In genomic region chr13:50277127-50277526, GRCh38 we compare ENCODE assay signal across 15 cellular contexts.
DNase-seq lines count a peak whose midpoint lies in the region; ATAC-seq and TF ChIP-seq lines count a peak whose summit lies in the region.
"Had no signal": no experiment of that assay in that cellular context is flagged by ENCODE, and none has a peak within 500 bp of the region (broad histone marks: within the 10 kb centered on the region; RNA-seq: fewer than 3 reads in every experiment).

No MANE protein-coding gene starts in this region.

- BruUV-seq in mammary epithelial cell (replicated peaks; lab: Mats Ljungman, UMichigan), result no TSS peak
- BruUV-seq in PC-9 (replicated peaks; lab: Mats Ljungman, UMichigan), result no TSS peak

- 0 out of 2 replicates have a peak, but pooled peaks cover 2% of the 10 kb centered on the region for H3K9me2 ChIP-seq in GM23338 (ENCODE audit: insufficient read depth)
- no peaks in the 10 kb centered on the region for H3K9me2 ChIP-seq in PC-9 (ENCODE audit: insufficient read depth)

- DNase-seq in CD1c-positive myeloid dendritic cell (ENCODE audit: extremely low spot score) (peak; percentile 29), GM23338 (ENCODE audit: low spot score) (no peak), mammary epithelial cell (peak; percentile 61), nephron progenitor cell (no peak), body of pancreas (no peak), PC-9 (no peak)
- DNase-seq: DND-41, MM.1S, NCI-H187, NCI-H226, NCI-H526, OCI-M1 had no signal

- POLR2A ChIA-PET in PC-9 (lab: Charles Lee; ENCODE audit: unreplicated experiment), result no interaction called here

- H3K36me3 ChIP-seq in GM23338 (ENCODE audit: insufficient read depth) (no peaks in the 10 kb centered on the region), mammary epithelial cell (ENCODE audit: insufficient read depth, low read length) (no peaks in the 10 kb centered on the region), body of pancreas (replicated peaks in 1 of 2; ENCODE audit: insufficient read depth in 1 of 2, low read depth in 2 of 2) (no peaks in the 10 kb centered on the region), PC-9 (ENCODE audit: low read depth) (no peaks in the 10 kb centered on the region)

- intact Hi-C loops in mammary epithelial cell (cut with micrococcal nuclease) (no loop called here), body of pancreas (cut with DNase I) (no loop called here), PC-9 (cut with micrococcal nuclease; ENCODE audit: unreplicated experiment) (no loop called here)

- H2AFZ ChIP-seq in GM23338 (no peak overlapping the region), mammary epithelial cell (ENCODE audit: low read depth, low read length) (no peak overlapping the region), PC-9 (no peak overlapping the region)

- CTCF ChIA-PET in mammary epithelial cell (lab: Charles Lee; ENCODE audit: low non-redundant PET), result no interaction called here
- CTCF ChIA-PET in PC-9 (lab: Charles Lee), result no interaction called here

- ATAC-seq in GM23338 (no peak), HG03280 (IDR thresholded peaks at IDR 0.05; ENCODE audit: unreplicated experiment) (no peak), body of pancreas (no peak), GM21390 (IDR thresholded peaks at IDR 0.05; ENCODE audit: unreplicated experiment) (no peak)

- H3K27me3 ChIP-seq in GM23338 (ENCODE audit: insufficient read depth), result no peaks in the 10 kb centered on the region
- H3K27me3 ChIP-seq in mammary epithelial cell (ENCODE audit: insufficient read depth, low read length), result no peaks in the 10 kb centered on the region
- H3K27me3 ChIP-seq in body of pancreas, result no peaks in the 10 kb centered on the region
- H3K27me3 ChIP-seq in PC-9 (ENCODE audit: insufficient read depth, low read depth), result no peaks in the 10 kb centered on the region

- no peaks in the 10 kb centered on the region for H3K9me3 ChIP-seq in mammary epithelial cell (replicated peaks; ENCODE audit: insufficient read depth, low read length)
- peaks cover 0 to 10% (median 0%) of the 10 kb centered on the region in 3 donors for H3K9me3 ChIP-seq in body of pancreas
- peaks cover 5% of the 10 kb centered on the region; the same call in 1 of the 2 replicates for H3K9me3 ChIP-seq in PC-9 (ENCODE audit: insufficient read depth, low read depth)

- peak overlapping the region; percentile 5 for H3K27ac Mint-ChIP-seq in GM23338
- H3K27ac Mint-ChIP-seq in nephron progenitor cell, result peak overlapping the region; percentile 17
- H3K27ac Mint-ChIP-seq: B cell had no signal

- no peak overlapping the region for H3K4me3 Mint-ChIP-seq in GM23338
- no peak overlapping the region for H3K4me3 Mint-ChIP-seq in nephron progenitor cell
- H3K4me3 Mint-ChIP-seq: B cell had no signal

- dilution Hi-C loops in mammary epithelial cell (cut with HindIII; ENCODE audit: low sequenced_read_pairs), result no loop called here

- H3K27ac ChIP-seq in GM23338 (ENCODE audit: low read depth) (no peak overlapping the region; the same call in 1 of the 2 replicates), mammary epithelial cell (ENCODE audit: insufficient read depth, low read depth, low read length) (no peak overlapping the region), body of pancreas (no peak overlapping the region), PC-9 (no peak overlapping the region)

- H3K27me3 Mint-ChIP-seq in GM23338 (ENCODE audit: insufficient read depth, low read depth, poor library complexity), result peaks cover 3% of the 10 kb centered on the region
- H3K27me3 Mint-ChIP-seq in nephron progenitor cell (ENCODE audit: low read depth, poor library complexity), result peaks cover 6% of the 10 kb centered on the region
- H3K27me3 Mint-ChIP-seq: B cell had no signal

- 66% methylated on average over 6 of the region's 6 CpGs for WGBS in mammary epithelial cell (ENCODE audit: low coverage, missing lambda C conversion rate)
- 79 to 87% methylated on average over 6 of the region's 6 CpGs for WGBS in body of pancreas, 2 donors

- peak overlapping the region; percentile 64; the same call in 1 of the 2 replicates for H3K4me2 ChIP-seq in GM23338
- no peak overlapping the region for H3K4me2 ChIP-seq in mammary epithelial cell (ENCODE audit: insufficient read depth, low read depth, low read length)
- H3K4me2 ChIP-seq in PC-9, result no peak overlapping the region

- H3K4me3 ChIP-seq in GM23338 (peak overlapping the region; percentile 2; the same call in 1 of the 2 replicates), mammary epithelial cell (replicated peaks in 1 of 3; ENCODE audit: insufficient read depth in 1 of 3, low read depth in 2 of 3, low read length in 3 of 3) (no peak overlapping the region), body of pancreas (no peak overlapping the region), PC-9 (no peak overlapping the region)

- H3K79me2 ChIP-seq in GM23338 (replicated peaks; ENCODE audit: insufficient read depth) (no peaks in the 10 kb centered on the region), mammary epithelial cell (ENCODE audit: insufficient read depth, low read length) (no peaks in the 10 kb centered on the region), PC-9 (ENCODE audit: low read depth) (no peaks in the 10 kb centered on the region)

- H4K20me1 ChIP-seq in GM23338 (replicated peaks; ENCODE audit: insufficient read depth) (no peaks in the 10 kb centered on the region), mammary epithelial cell (ENCODE audit: insufficient read depth, low read length) (no peaks in the 10 kb centered on the region), PC-9 (ENCODE audit: insufficient read depth) (no peaks in the 10 kb centered on the region)

- H3K4me1 Mint-ChIP-seq in GM23338 (peaks cover 43% of the 10 kb centered on the region), nephron progenitor cell (peaks cover 6% of the 10 kb centered on the region)
- H3K4me1 Mint-ChIP-seq: B cell had no signal

- H3K9me3 Mint-ChIP-seq in GM23338, result peaks cover 8% of the 10 kb centered on the region; the same call in 1 of the 3 replicates
- peaks cover 38% of the 10 kb centered on the region for H3K9me3 Mint-ChIP-seq in nephron progenitor cell

- H3F3A ChIP-seq in GM23338 (replicated peaks; ENCODE audit: low read depth) (no peaks in the 10 kb centered on the region), PC-9 (ENCODE audit: insufficient read depth, low read depth) (no peaks in the 10 kb centered on the region)

- no peak for TF ChIP-seq POLR2A in body of pancreas (IDR thresholded peaks at IDR 0.05)

- H3K4me1 ChIP-seq in GM23338 (ENCODE audit: insufficient read depth) (peaks cover 29% of the 10 kb centered on the region), mammary epithelial cell (ENCODE audit: insufficient read depth, low read length) (no peaks in the 10 kb centered on the region), body of pancreas (no peaks in the 10 kb centered on the region), PC-9 (replicated peaks; ENCODE audit: insufficient read depth) (no peaks in the 10 kb centered on the region)

- TF ChIP-seq CTCF in GM23338 (conservative IDR thresholded peaks at IDR 0.05; ENCODE audit: low read depth in 2 of 2), result no peak
- no peak for TF ChIP-seq CTCF in mammary epithelial cell (conservative IDR thresholded peaks at IDR 0.05 in 1 of 2, IDR thresholded peaks at IDR 0.05 in 1 of 2; ENCODE audit: extremely low read depth in 1 of 2, insufficient read depth in 1 of 2, low read depth in 1 of 2, low read length in 2 of 2)
- TF ChIP-seq CTCF in nephron progenitor cell (IDR thresholded peaks at IDR 0.05), result no peak
- no peak for TF ChIP-seq CTCF in body of pancreas (IDR thresholded peaks at IDR 0.05)
- no peak for TF ChIP-seq CTCF in PC-9 (conservative IDR thresholded peaks at IDR 0.05)

- H3K36me3 Mint-ChIP-seq in GM23338 (ENCODE audit: low read depth), result peaks cover 8% of the 10 kb centered on the region; the same call in 2 of the 3 replicates
- peaks cover 27% of the 10 kb centered on the region for H3K36me3 Mint-ChIP-seq in nephron progenitor cell (ENCODE audit: low read depth)

- H3K9ac ChIP-seq in mammary epithelial cell (ENCODE audit: insufficient read depth, low read length), result no peak overlapping the region

- in situ Hi-C loops in mammary epithelial cell (cut with MboI; ENCODE audit: low sequenced_read_pairs in 2 of 2), result no loop called here

TF ChIP-seq in GM23338, 12 proteins besides CTCF, POLR2A, EP300 and RAD21 (continues in another document):
- TF ChIP-seq, protein P1, sequence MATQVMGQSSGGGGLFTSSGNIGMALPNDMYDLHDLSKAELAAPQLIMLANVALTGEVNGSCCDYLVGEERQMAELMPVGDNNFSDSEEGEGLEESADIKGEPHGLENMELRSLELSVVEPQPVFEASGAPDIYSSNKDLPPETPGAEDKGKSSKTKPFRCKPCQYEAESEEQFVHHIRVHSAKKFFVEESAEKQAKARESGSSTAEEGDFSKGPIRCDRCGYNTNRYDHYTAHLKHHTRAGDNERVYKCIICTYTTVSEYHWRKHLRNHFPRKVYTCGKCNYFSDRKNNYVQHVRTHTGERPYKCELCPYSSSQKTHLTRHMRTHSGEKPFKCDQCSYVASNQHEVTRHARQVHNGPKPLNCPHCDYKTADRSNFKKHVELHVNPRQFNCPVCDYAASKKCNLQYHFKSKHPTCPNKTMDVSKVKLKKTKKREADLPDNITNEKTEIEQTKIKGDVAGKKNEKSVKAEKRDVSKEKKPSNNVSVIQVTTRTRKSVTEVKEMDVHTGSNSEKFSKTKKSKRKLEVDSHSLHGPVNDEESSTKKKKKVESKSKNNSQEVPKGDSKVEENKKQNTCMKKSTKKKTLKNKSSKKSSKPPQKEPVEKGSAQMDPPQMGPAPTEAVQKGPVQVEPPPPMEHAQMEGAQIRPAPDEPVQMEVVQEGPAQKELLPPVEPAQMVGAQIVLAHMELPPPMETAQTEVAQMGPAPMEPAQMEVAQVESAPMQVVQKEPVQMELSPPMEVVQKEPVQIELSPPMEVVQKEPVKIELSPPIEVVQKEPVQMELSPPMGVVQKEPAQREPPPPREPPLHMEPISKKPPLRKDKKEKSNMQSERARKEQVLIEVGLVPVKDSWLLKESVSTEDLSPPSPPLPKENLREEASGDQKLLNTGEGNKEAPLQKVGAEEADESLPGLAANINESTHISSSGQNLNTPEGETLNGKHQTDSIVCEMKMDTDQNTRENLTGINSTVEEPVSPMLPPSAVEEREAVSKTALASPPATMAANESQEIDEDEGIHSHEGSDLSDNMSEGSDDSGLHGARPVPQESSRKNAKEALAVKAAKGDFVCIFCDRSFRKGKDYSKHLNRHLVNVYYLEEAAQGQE (IDR thresholded peaks at IDR 0.05; ENCODE audit: unreplicated experiment), result no peak
- no peak for TF ChIP-seq EZH2phosphoT487 (IDR thresholded peaks at IDR 0.05; ENCODE audit: unreplicated experiment)
- TF ChIP-seq JUNB (IDR thresholded peaks at IDR 0.05; ENCODE audit: unreplicated experiment), result no peak
- TF ChIP-seq POLR2AphosphoS5 (IDR thresholded peaks at IDR 0.05; ENCODE audit: low read depth), result no peak
- TF ChIP-seq EZH2 (IDR thresholded peaks at IDR 0.05; ENCODE audit: low read depth, unreplicated experiment), result no peak
- TF ChIP-seq CREB1 (CRISPR knock-in tag; IDR thresholded peaks at IDR 0.05; ENCODE audit: low read depth), result no peak

Comparison
In these comparisons a context has a peak if more than half of its experiments do, and no peak if none do; other contexts are left out.
1. DNase-seq: peak in CD1c-positive myeloid dendritic cell (single experiment) and mammary epithelial cell (single experiment); none in GM23338 (single experiment), nephron progenitor cell (single experiment), body of pancreas (0 of 4) and PC-9 (0 of 2).